Comparison of ENCODE assay signal across 18 cellular contexts in genomic region chr6:163720460-163721235, GRCh38.
"Had no signal": no experiment of that assay in that cellular context is flagged by ENCODE, and none has a peak within 500 bp of the region (broad histone marks: within the 10 kb centered on the region; RNA-seq: fewer than 3 reads in every experiment).

No MANE protein-coding gene starts in this region.

- H3K4me3 ChIP-seq: esophagus squamous epithelium, heart left ventricle, pancreas, smooth muscle cell, thyroid gland, uterus had no signal

- H3K27me3 ChIP-seq: esophagus squamous epithelium, heart left ventricle, pancreas, thyroid gland, uterus had no signal

- H3K9me3 Mint-ChIP-seq: dendritic cell treated with granulocyte-macrophage colony-stimulating factor and Interleukin-4, amounts not matched to agents 40 ng/mL and 50 ng/mL, for 4 days; effector memory CD8-positive, alpha-beta T cell; nephron had no signal

- H3K9me3 ChIP-seq: esophagus squamous epithelium, heart left ventricle, pancreas, thyroid gland, uterus had no signal

- H3K4me3 Mint-ChIP-seq: dendritic cell treated with granulocyte-macrophage colony-stimulating factor and Interleukin-4, amounts not matched to agents 40 ng/mL and 50 ng/mL, for 4 days; effector memory CD8-positive, alpha-beta T cell; nephron; type B pancreatic cell had no signal

- H3K4me2 ChIP-seq: smooth muscle cell had no signal

- DNase-seq: effector memory CD8-positive, alpha-beta T cell; esophagus squamous epithelium; foreskin melanocyte; heart left ventricle; hippocampal formation; left colon; occipital lobe; pancreas; right cardiac atrium; stimulated activated CD4-positive, alpha-beta T cell treated with anti-CD3 and anti-CD28 coated beads, Interleukin-2, amount 100 ng/mL, for 48 hours; stimulated activated naive CD4-positive, alpha-beta T cell treated with Interleukin-2 at 50 U/mL for 16 hours; thyroid gland; uterus had no signal

- H3K27ac Mint-ChIP-seq: dendritic cell treated with granulocyte-macrophage colony-stimulating factor and Interleukin-4, amounts not matched to agents 40 ng/mL and 50 ng/mL, for 4 days; effector memory CD8-positive, alpha-beta T cell; nephron; progenitor cell of endocrine pancreas; type B pancreatic cell had no signal

- H3K36me3 ChIP-seq: esophagus squamous epithelium, heart left ventricle, pancreas, thyroid gland, uterus had no signal

- H3K27ac ChIP-seq: esophagus squamous epithelium, heart left ventricle, pancreas, thyroid gland, uterus had no signal

- H3K4me1 ChIP-seq: pancreas, uterus had no signal

- ATAC-seq: effector memory CD8-positive, alpha-beta T cell; left colon; pancreas; right cardiac atrium had no signal
